8 cellular contexts compared by ENCODE assay signal in the genomic region with DNA sequence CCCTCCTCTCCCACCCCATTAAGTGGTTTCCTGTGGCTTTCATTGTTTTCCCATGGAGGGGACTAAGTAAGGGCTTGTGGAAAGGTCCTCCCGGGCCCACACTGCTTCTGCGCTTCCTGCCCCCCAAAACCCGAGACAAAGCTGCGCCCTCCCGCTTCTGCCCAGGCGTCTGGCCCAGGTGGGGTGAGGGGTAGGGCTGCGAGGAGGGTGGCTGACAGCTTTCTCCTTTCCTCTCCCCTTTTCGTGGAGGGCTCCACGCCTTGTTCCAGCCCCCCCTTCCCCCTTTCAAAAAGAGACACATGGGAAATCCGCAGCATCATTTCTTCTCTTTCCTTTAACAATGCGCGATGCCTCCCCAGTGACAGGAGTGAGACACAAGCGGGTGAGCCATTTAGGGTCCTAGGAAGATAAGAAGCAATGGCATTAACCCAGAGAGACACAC. TPM values are rescaled to one million over a fixed set of nuclear protein-coding genes. Genes with fewer than 3 reads are reported as not detected.
A peak's percentile ranks its signal among the peaks of the same experiment; 100 is the strongest.
DNase-seq lines count a peak whose midpoint lies in the region; ATAC-seq and TF ChIP-seq lines count a peak whose summit lies in the region.

No MANE protein-coding gene starts in this region.

- peaks cover 0 to 1% of the 10 kb centered on the region in 2 donors for H3K36me3 Mint-ChIP-seq in activated T-cell treated with anti-CD3 and anti-CD28 coated beads, Interleukin-2, amount 50 U/mL, for 72 hours (ENCODE audit: insufficient read depth in 2 of 2)

- H3K4me1 Mint-ChIP-seq in activated T-cell treated with anti-CD3 and anti-CD28 coated beads, Interleukin-2, amount 50 U/mL, for 72 hours (ENCODE audit: low read depth) = peaks cover 52% of the 10 kb centered on the region

- H3K27ac ChIP-seq in foreskin keratinocyte (peak overlapping the region; percentile 95), neutrophil (peak overlapping the region; percentile 93), aorta (ENCODE audit: low read depth in 1 of 2, low read length in 2 of 2) (peak overlapping the region in 1 of 2 donors; percentile 66)

- 0 to 1% methylated on average over 10 to 13 of the region's 13 CpGs for WGBS in aorta, 2 donors

- H3K27ac Mint-ChIP-seq in activated T-cell treated with anti-CD3 and anti-CD28 coated beads, Interleukin-2, amount 50 U/mL, for 72 hours = peak overlapping the region; percentile 87

- H3K4me3 ChIP-seq in GM06990 (replicated peaks; ENCODE audit: low read depth, low read length) = peak overlapping the region; percentile 97
- peak overlapping the region; percentile 78 for H3K4me3 ChIP-seq in LNCaP clone FGC (ENCODE audit: low read depth, low read length)
- peak overlapping the region; percentile 95 to 96 for H3K4me3 ChIP-seq in neutrophil (ENCODE audit: low read depth in 1 of 2, low read length in 1 of 2)
- H3K4me3 ChIP-seq in aorta (ENCODE audit: low read length in 2 of 2) = peak overlapping the region; percentile 61 to 76

- intact Hi-C loops in aorta (cut with DNase I) = loop anchor here (2.0 to 10.0 kb wide), 2 partner anchors 133 to 229 kb away; no protein-coding TSS in a partner anchor

- H3K27me3 Mint-ChIP-seq in activated T-cell treated with anti-CD3 and anti-CD28 coated beads, Interleukin-2, amount 50 U/mL, for 72 hours (ENCODE audit: low read depth) = no peaks in the 10 kb centered on the region

- H3K9me3 ChIP-seq in neutrophil (no peaks in the 10 kb centered on the region), aorta (ENCODE audit: control insufficient read depth, low read length) (no peaks in the 10 kb centered on the region)

- H3K27me3 ChIP-seq in GM06990 (replicated peaks; ENCODE audit: control insufficient read depth, insufficient read depth, low read length) (no peaks in the 10 kb centered on the region), foreskin keratinocyte (no peaks in the 10 kb centered on the region), neutrophil (no peaks in the 10 kb centered on the region), aorta (ENCODE audit: control insufficient read depth in 1 of 2, insufficient read depth in 2 of 2, low read length in 1 of 2) (no peaks in the 10 kb centered on the region)

- no peak for TF ChIP-seq CTCF in GM06990 (IDR thresholded peaks at IDR 0.05; ENCODE audit: insufficient read depth, low read length, poor library complexity, severe bottlenecking)
- TF ChIP-seq CTCF in LNCaP clone FGC (IDR thresholded peaks at IDR 0.05; ENCODE audit: control insufficient read depth, extremely low read depth, insufficient read depth) = no peak
- no peak for TF ChIP-seq CTCF in foreskin keratinocyte (conservative IDR thresholded peaks at IDR 0.05)
- TF ChIP-seq CTCF in neutrophil (IDR thresholded peaks at IDR 0.05) = no peak

- H3K36me3 ChIP-seq in GM06990 (ENCODE audit: control insufficient read depth, insufficient read depth, low read length) (no peaks in the 10 kb centered on the region), neutrophil (no peaks in the 10 kb centered on the region), aorta (ENCODE audit: control insufficient read depth in 1 of 2, insufficient read depth in 2 of 2, low read length in 1 of 2) (no peaks in the 10 kb centered on the region)

- ATAC-seq in GM21723 (IDR thresholded peaks at IDR 0.05; ENCODE audit: unreplicated experiment) = peak; percentile 37
- ATAC-seq in activated T-cell treated with anti-CD3 and anti-CD28 coated beads, Interleukin-2, amount 50 U/mL, for 72 hours (replicated peaks in 1 of 2) = peak; percentile 38 to 48
- ATAC-seq in foreskin keratinocyte = peak; percentile 32
- peak; percentile 66 for ATAC-seq in aorta (ENCODE audit: low FRiP score)

- no peak for DNase-seq in GM06990 (ENCODE audit: extremely low read depth, insufficient read length)
- no peak for DNase-seq in LNCaP clone FGC (ENCODE audit: low read depth)
- DNase-seq in activated T-cell treated with anti-CD3 and anti-CD28 coated beads, Interleukin-2, amount 50 U/mL, for 72 hours = peak; percentile 41 to 49
- DNase-seq in foreskin keratinocyte = peak; percentile 27 to 37
- DNase-seq in aorta = peak in 1 of 2 donors; percentile 49
- DNase-seq in dedifferentiated amniotic fluid mesenchymal stem cell (ENCODE audit: extremely low spot score) = no peak

- H3K4me1 ChIP-seq in foreskin keratinocyte (peaks cover 41% of the 10 kb centered on the region), neutrophil (ENCODE audit: control insufficient read depth in 1 of 2, insufficient read depth in 1 of 2, low read depth in 1 of 2, low read length in 1 of 2) (peaks cover 42 to 44% of the 10 kb centered on the region in 2 experiments), aorta (ENCODE audit: control insufficient read depth in 1 of 2, insufficient read depth in 2 of 2, low read length in 2 of 2) (no peaks in the 10 kb centered on the region)

- no peaks in the 10 kb centered on the region for H3K9me3 Mint-ChIP-seq in activated T-cell treated with anti-CD3 and anti-CD28 coated beads, Interleukin-2, amount 50 U/mL, for 72 hours

- H3K4me3 Mint-ChIP-seq in activated T-cell treated with anti-CD3 and anti-CD28 coated beads, Interleukin-2, amount 50 U/mL, for 72 hours = peak overlapping the region; percentile 93 to 97

RNA-seq across cellular contexts. Expression of a gene that starts 0.6 kb away (rescaled TPM):
- 10 to 100 TPM; 25.4 to 28.1 TPM for total RNA-seq in activated T-cell treated with anti-CD3 and anti-CD28 coated beads, Interleukin-2, amount 50 U/mL, for 72 hours
- total RNA-seq in foreskin keratinocyte = 29.6 and 30.7 TPM in 2 replicates
- polyA plus RNA-seq in foreskin keratinocyte = 4.8 and 6.4 TPM in 2 replicates
- total RNA-seq in aorta = 10 to 100 TPM; 15.7 to 25.0 TPM
- polyA plus RNA-seq in aorta = 1 to 10 TPM; 2.9 to 4.6 TPM

Comparison
In these comparisons a context has a peak if more than half of its experiments do, and no peak if none do; other contexts are left out.
1. DNase-seq: peak in activated T-cell treated with anti-CD3 and anti-CD28 coated beads, Interleukin-2, amount 50 U/mL, for 72 hours (2 of 2) and foreskin keratinocyte (2 of 2); none in GM06990 (single experiment), LNCaP clone FGC (single experiment) and dedifferentiated amniotic fluid mesenchymal stem cell (single experiment).
2. Peak in every context shown above with its lines, with median percentiles within 50 percentile points of each other: H3K4me3 ChIP-seq and ATAC-seq.